Comparison of ENCODE assay signal across 1 cellular context in genomic region chr14:103920981-103921854, GRCh38.
TF ChIP-seq lines count a peak whose summit lies in the region.

No MANE protein-coding gene starts in this region.

TF ChIP-seq in HepG2, 621 proteins besides CTCF, POLR2A, EP300 and RAD21 (continued from another document and continues in another):
- TF ChIP-seq ZNF414 (CRISPR knock-in tag; IDR thresholded peaks at IDR 0.05) (peak; percentile 38; the same call in 1 of the 2 replicates), ZNF879 (CRISPR knock-in tag; IDR thresholded peaks at IDR 0.05) (no peak), ZSCAN30 (CRISPR knock-in tag; IDR thresholded peaks at IDR 0.05) (no peak), IRF9 (CRISPR knock-in tag; IDR thresholded peaks at IDR 0.05; ENCODE audit: borderline replicate concordance) (peak; percentile 73; the same call in 1 of the 2 replicates), RELA (CRISPR knock-in tag; IDR thresholded peaks at IDR 0.05) (peak; percentile 23), ZNF441 (CRISPR knock-in tag; IDR thresholded peaks at IDR 0.05; ENCODE audit: borderline replicate concordance) (peak; percentile 34), JUN (CRISPR knock-in tag; IDR thresholded peaks at IDR 0.05) (no peak), REPIN1 (CRISPR knock-in tag; IDR thresholded peaks at IDR 0.05; ENCODE audit: borderline replicate concordance, low read depth) (peak; percentile 42; the same call in 1 of the 2 replicates), ZNF556 (CRISPR knock-in tag; IDR thresholded peaks at IDR 0.05; ENCODE audit: borderline replicate concordance) (peak; percentile 40; the same call in 1 of the 2 replicates), KLF16 (CRISPR knock-in tag; IDR thresholded peaks at IDR 0.05) (peak in 1 of 2 experiments; percentile 77; a peak in 2 of 4 replicates), HCFC1 (IDR thresholded peaks at IDR 0.05; ENCODE audit: low read depth, low read length) (peak; percentile 66), THAP11 (CRISPR knock-in tag; IDR thresholded peaks at IDR 0.05) (peak; percentile 94), ARID5B (CRISPR knock-in tag; IDR thresholded peaks at IDR 0.05) (peak; percentile 64), TCF12 (IDR thresholded peaks at IDR 0.05) (no peak), TCF12 (CRISPR knock-in tag; IDR thresholded peaks at IDR 0.05) (0 out of 2 replicates have a peak, but pooled peaks have one; percentile 78), GRHL1 (CRISPR knock-in tag; conservative IDR thresholded peaks at IDR 0.05) (no peak), ZFP82 (CRISPR knock-in tag; IDR thresholded peaks at IDR 0.05; ENCODE audit: borderline replicate concordance) (peak; percentile 78; the same call in 1 of the 2 replicates), SIN3B (IDR thresholded peaks at IDR 0.05; ENCODE audit: low read length) (peak; percentile 51), SAFB2 (CRISPR knock-in tag; IDR thresholded peaks at IDR 0.05; ENCODE audit: borderline replicate concordance, low read depth) (peak; percentile 37), E2F2 (CRISPR knock-in tag; IDR thresholded peaks at IDR 0.05; ENCODE audit: borderline replicate concordance) (0 out of 2 replicates have a peak, but pooled peaks have one; percentile 17), DR1 (CRISPR knock-in tag; IDR thresholded peaks at IDR 0.05) (peak; percentile 73), RBFOX2 (IDR thresholded peaks at IDR 0.05; ENCODE audit: low read depth, low read length) (peak; percentile 96), MAZ (IDR thresholded peaks at IDR 0.05; ENCODE audit: borderline replicate concordance, low read depth, low read length) (peak; percentile 76; the same call in 1 of the 2 replicates), MAZ (CRISPR knock-in tag; IDR thresholded peaks at IDR 0.05; ENCODE audit: low read depth) (peak; percentile 94), FIP1L1 (IDR thresholded peaks at IDR 0.05; ENCODE audit: borderline replicate concordance, insufficient read depth, low read depth, low read length) (0 out of 2 replicates have a peak, but pooled peaks have one; percentile 59), ZNF766 (CRISPR knock-in tag; IDR thresholded peaks at IDR 0.05; ENCODE audit: borderline replicate concordance) (0 out of 2 replicates have a peak, but pooled peaks have one; percentile 62), ZFP1 (CRISPR knock-in tag; IDR thresholded peaks at IDR 0.05) (no peak), FOXM1 (CRISPR knock-in tag; IDR thresholded peaks at IDR 0.05) (no peak), NFYC (CRISPR knock-in tag; IDR thresholded peaks at IDR 0.05) (peak; percentile 45; the same call in 1 of the 2 replicates), RFXAP (CRISPR knock-in tag; IDR thresholded peaks at IDR 0.05; ENCODE audit: borderline replicate concordance) (peak; percentile 88; the same call in 1 of the 2 replicates), ZNF713 (CRISPR knock-in tag; IDR thresholded peaks at IDR 0.05) (0 out of 2 replicates have a peak, but pooled peaks have one; percentile 31), ZNF281 (CRISPR knock-in tag; IDR thresholded peaks at IDR 0.05; ENCODE audit: borderline replicate concordance) (peak; percentile 34; the same call in 1 of the 2 replicates), GATA4 (IDR thresholded peaks at IDR 0.05; ENCODE audit: borderline replicate concordance, low read depth) (0 out of 2 replicates have a peak, but pooled peaks have one; percentile 31), ZNF878 (CRISPR knock-in tag; IDR thresholded peaks at IDR 0.05) (peak; percentile 51; the same call in 1 of the 2 replicates), SKI (IDR thresholded peaks at IDR 0.05; ENCODE audit: partially characterized antibody) (peak; percentile 93), ZNF563 (CRISPR knock-in tag; IDR thresholded peaks at IDR 0.05) (peak; percentile 52; the same call in 1 of the 2 replicates), CREM (IDR thresholded peaks at IDR 0.05) (peak; percentile 41; the same call in 1 of the 2 replicates), CREM (CRISPR knock-in tag; IDR thresholded peaks at IDR 0.05) (0 out of 2 replicates have a peak, but pooled peaks have one; percentile 38), ZBTB34 (CRISPR knock-in tag; IDR thresholded peaks at IDR 0.05) (peak; percentile 28; the same call in 1 of the 2 replicates), MEIS1 (CRISPR knock-in tag; IDR thresholded peaks at IDR 0.05; ENCODE audit: borderline replicate concordance) (no peak), CEBPG (CRISPR knock-in tag; IDR thresholded peaks at IDR 0.05) (peak; percentile 35; the same call in 1 of the 2 replicates), ATF1 (CRISPR knock-in tag; IDR thresholded peaks at IDR 0.05) (no peak), ZNF333 (CRISPR knock-in tag; IDR thresholded peaks at IDR 0.05; ENCODE audit: borderline replicate concordance) (peak; percentile 38; the same call in 1 of the 2 replicates), DNMT3B (CRISPR knock-in tag; conservative IDR thresholded peaks at IDR 0.05) (0 out of 2 replicates have a peak, but pooled peaks have one; percentile 40), ATF2 (CRISPR knock-in tag; IDR thresholded peaks at IDR 0.05) (peak; percentile 51; the same call in 1 of the 2 replicates)
